ENCODE assay signal across 14 cellular contexts in genomic region chr11:44590769-44591168, GRCh38. TPM values are rescaled to one million over a fixed set of nuclear protein-coding genes. Genes with fewer than 3 reads are reported as not detected.
DNase-seq lines count a peak whose midpoint lies in the region; ATAC-seq, FAIRE-seq and TF ChIP-seq lines count a peak whose summit lies in the region.
"Had no signal": no experiment of that assay in that cellular context is flagged by ENCODE, and none has a peak within 500 bp of the region (broad histone marks: within the 10 kb centered on the region; RNA-seq: fewer than 3 reads in every experiment).

No MANE protein-coding gene starts in this region.

- no peak for DNase-seq in CD4-positive, alpha-beta T cell
- DNase-seq in Panc1 (ENCODE audit: low read depth, low spot score) (no peak), coronary artery (ENCODE audit: low spot score) (no peak), small intestine (peak; percentile 75), DMS 273 (lab: John Stamatoyannopoulos, UW; ENCODE audit: unreplicated experiment) (no peak), OCI-M1 (lab: John Stamatoyannopoulos, UW) (no peak)
- DNase-seq: activated CD4-positive, alpha-beta T cell treated with anti-CD3 and anti-CD28 coated beads for 1 hour; activated effector memory CD4-positive, alpha-beta T cell treated with anti-CD3 and anti-CD28 coated beads, Interleukin-2, amount 50 U/mL, for 16 hours; CD4-positive, CD25-positive, alpha-beta regulatory T cell; gastrocnemius medialis; NCI-H524 treated with DMSO at 0.1 percent for 48 hours had no signal

- POLR2A ChIA-PET in CD4-positive, alpha-beta T cell (lab: Charles Lee), result interaction anchor here (0.6 to 2.2 kb wide), 2 partner anchors 16 to 31 kb away, joined by 3 to 7 read pairs; no protein-coding TSS in a partner anchor
- POLR2A ChIA-PET in Panc1 (lab: Charles Lee), result no interaction called here

- intact Hi-C loops in CD4-positive, alpha-beta T cell (cut with DNase I, micrococcal nuclease), result no loop called here
- intact Hi-C loops in Panc1 (cut with micrococcal nuclease; ENCODE audit: unreplicated experiment), result no loop called here

- H3K27me3 Mint-ChIP-seq in CD4-positive, alpha-beta T cell, result no peaks in the 10 kb centered on the region
- H3K27me3 Mint-ChIP-seq: CD4-positive, CD25-positive, alpha-beta regulatory T cell had no signal

- H3K27ac Mint-ChIP-seq in CD4-positive, alpha-beta T cell, result peak overlapping the region; percentile 62

- 39 to 56% (median 45%) methylated on average over 6 of the region's 6 CpGs for WGBS in small intestine, 3 donors

- H3K36me3 ChIP-seq in Panc1 (ENCODE audit: control insufficient read depth, insufficient read depth, low read length) (no peaks in the 10 kb centered on the region), small intestine (ENCODE audit: control insufficient read depth in 2 of 2, insufficient read depth in 2 of 2, low read length in 2 of 2) (peaks cover 4 to 5% of the 10 kb centered on the region in 2 donors)
- H3K36me3 ChIP-seq: gastrocnemius medialis had no signal

- CTCF ChIA-PET in CD4-positive, alpha-beta T cell (lab: Charles Lee), result no interaction called here
- CTCF ChIA-PET in Panc1 (lab: Charles Lee), result no interaction called here

- H3K4me1 Mint-ChIP-seq in CD4-positive, alpha-beta T cell (ENCODE audit: low read depth), result peaks cover 56% of the 10 kb centered on the region

- H3K27ac ChIP-seq in CD4-positive, alpha-beta T cell (ENCODE audit: low read depth, low read length), result no peak overlapping the region
- H3K27ac ChIP-seq in Panc1 (ENCODE audit: low read length) (no peak overlapping the region), coronary artery (peak overlapping the region; percentile 76 to 86), small intestine (ENCODE audit: low read depth in 1 of 2, low read length in 1 of 2) (no peak overlapping the region)

- H3K4me3 ChIP-seq in Panc1 (ENCODE audit: low read depth in 2 of 2, low read length in 2 of 2), result no peak overlapping the region
- no peak overlapping the region for H3K4me3 ChIP-seq in coronary artery
- H3K4me3 ChIP-seq in small intestine (ENCODE audit: low read depth in 1 of 2, low read length in 2 of 2), result no peak overlapping the region
- H3K4me3 ChIP-seq: gastrocnemius medialis, smooth muscle cell had no signal

- no peaks in the 10 kb centered on the region for H3K9me3 Mint-ChIP-seq in CD4-positive, alpha-beta T cell
- H3K9me3 Mint-ChIP-seq: CD4-positive, CD25-positive, alpha-beta regulatory T cell had no signal

- H3K4me1 ChIP-seq in Panc1 (ENCODE audit: control insufficient read depth, insufficient read depth, low read length) (no peaks in the 10 kb centered on the region), small intestine (ENCODE audit: control insufficient read depth in 2 of 2, insufficient read depth in 1 of 2, low read depth in 1 of 2, low read length in 1 of 2) (peaks cover 0 to 5% of the 10 kb centered on the region in 2 donors)

- no peaks in the 10 kb centered on the region for H3K9me3 ChIP-seq in CD4-positive, alpha-beta T cell (ENCODE audit: control insufficient read depth, low read length)
- H3K9me3 ChIP-seq in Panc1 (ENCODE audit: control insufficient read depth, insufficient read depth, low read depth, low read length) (no peaks in the 10 kb centered on the region), small intestine (ENCODE audit: control insufficient read depth, low read depth) (no peaks in the 10 kb centered on the region)
- H3K9me3 ChIP-seq: gastrocnemius medialis had no signal

- H3K36me3 Mint-ChIP-seq in CD4-positive, alpha-beta T cell (ENCODE audit: low read depth), result peaks cover 43% of the 10 kb centered on the region

- in situ Hi-C loops in Panc1 (cut with HindIII; ENCODE audit: low pct_unique_long_range_greater_than_20kb, low sequenced_read_pairs), result no loop called here

- ATAC-seq in CD4-positive, alpha-beta T cell (ENCODE audit: poor library complexity), result no peak
- 0 out of 2 replicates have a peak, but pooled peaks have one; percentile 12 for ATAC-seq in Panc1
- ATAC-seq in HG03097 (IDR thresholded peaks at IDR 0.05; ENCODE audit: low FRiP score, unreplicated experiment), result no peak
- ATAC-seq: gastrocnemius medialis had no signal

- BruUV-seq in Panc1 (replicated peaks; lab: Mats Ljungman, UMichigan), result no TSS peak

- no peak overlapping the region for H3K4me3 Mint-ChIP-seq in CD4-positive, alpha-beta T cell
- H3K4me3 Mint-ChIP-seq: CD4-positive, CD25-positive, alpha-beta regulatory T cell had no signal

- TF ChIP-seq CTCF in CD4-positive, alpha-beta T cell (IDR thresholded peaks at IDR 0.05), result no peak
- TF ChIP-seq CTCF in Panc1 (IDR thresholded peaks at IDR 0.05) (no peak), coronary artery (IDR thresholded peaks at IDR 0.05) (no peak)

- no peaks in the 10 kb centered on the region for H3K27me3 ChIP-seq in CD4-positive, alpha-beta T cell (ENCODE audit: control insufficient read depth, insufficient read depth, low read length)
- no peaks in the 10 kb centered on the region for H3K27me3 ChIP-seq in Panc1 (ENCODE audit: control insufficient read depth, insufficient read depth, low read length)
- no peaks in the 10 kb centered on the region for H3K27me3 ChIP-seq in small intestine (ENCODE audit: control insufficient read depth in 2 of 2, insufficient read depth in 2 of 2, low read length in 2 of 2)
- H3K27me3 ChIP-seq: gastrocnemius medialis had no signal

- no peak for FAIRE-seq in small intestine (lab: Jason Lieb, UNC)
- FAIRE-seq: bronchial epithelial cell had no signal

RNA-seq across cellular contexts. Expression of gene CD82, which starts 25.3 kb away (rescaled TPM):
- 10 to 100 TPM; 33.8 to 37.3 TPM for total RNA-seq in CD4-positive, alpha-beta T cell
- 26.1 TPM for total RNA-seq in Panc1 (2021; ENCODE audit: unreplicated experiment)
- 17.2 TPM for polyA plus RNA-seq in Panc1 (2012; ENCODE audit: insufficient read length)
- polyA plus RNA-seq in small intestine, result 10 to 100 TPM; 24.2 to 89.2 (median 50.5) TPM

Comparison
In these comparisons a context has a peak if more than half of its experiments do, and no peak if none do; other contexts are left out.
1. H3K27ac ChIP-seq: peak in coronary artery (2 of 2); none in CD4-positive, alpha-beta T cell (single experiment), Panc1 (single experiment) and small intestine (0 of 2).